Comparison of ENCODE assay signal across 1 cellular context in the genomic region with DNA sequence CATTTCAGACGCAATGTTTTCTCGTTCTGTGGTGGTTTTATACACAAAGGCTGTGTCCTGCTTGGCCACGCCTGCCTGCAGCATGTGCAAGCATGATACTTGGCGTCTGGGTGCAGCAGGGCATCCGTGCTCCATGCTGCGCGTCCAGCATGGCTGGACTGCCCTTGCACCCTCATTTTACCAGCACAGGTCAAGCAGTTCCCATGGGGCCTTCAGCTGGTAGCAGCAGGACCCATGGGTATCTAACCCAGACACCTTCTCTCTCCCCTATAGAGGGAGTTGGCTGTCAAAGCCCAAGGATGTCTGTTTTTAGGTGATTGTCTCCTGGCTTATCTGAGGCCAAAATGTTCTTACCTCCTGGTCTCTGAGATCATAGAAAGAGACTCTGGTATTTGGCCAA.
TF ChIP-seq lines count a peak whose summit lies in the region.

No MANE protein-coding gene starts in this region.

TF ChIP-seq in K562, 482 proteins besides CTCF, POLR2A, EP300 and RAD21 (continued from another document and continues in another):
- TF ChIP-seq BRCA1 (IDR thresholded peaks at IDR 0.05) (no peak), BRCA1 (CRISPR knock-in tag; IDR thresholded peaks at IDR 0.05) (no peak), IFI16 (CRISPR knock-in tag; IDR thresholded peaks at IDR 0.05) (no peak), TAF1 (IDR thresholded peaks at IDR 0.05; ENCODE audit: control insufficient read depth, extremely low read depth, insufficient read depth, low read length, severe bottlenecking) (peak; percentile 52), RNF2 (IDR thresholded peaks at IDR 0.05) (no peak; the same call in 1 of the 2 replicates), PHB2 (IDR thresholded peaks at IDR 0.05; ENCODE audit: low read depth) (peak; percentile 82; the same call in 1 of the 2 replicates), GTF2A2 (tag; IDR thresholded peaks at IDR 0.05) (no peak), C11orf30 (IDR thresholded peaks at IDR 0.05; ENCODE audit: low read depth) (no peak), PTTG1 (tag; IDR thresholded peaks at IDR 0.05; ENCODE audit: low read depth) (no peak), ZNF551 (CRISPR knock-in tag; IDR thresholded peaks at IDR 0.05) (no peak), ZNF197 (CRISPR knock-in tag; IDR thresholded peaks at IDR 0.05; ENCODE audit: low read depth) (no peak), MED1 (CRISPR knock-in tag; IDR thresholded peaks at IDR 0.05; ENCODE audit: borderline replicate concordance) (no peak), HDAC2 (IDR thresholded peaks at IDR 0.05) (no peak), NCOA6 (IDR thresholded peaks at IDR 0.05) (no peak), MCM2 (IDR thresholded peaks at IDR 0.05; ENCODE audit: low read depth) (no peak), SNIP1 (IDR thresholded peaks at IDR 0.05; ENCODE audit: low read depth) (no peak), ZNF785 (CRISPR knock-in tag; IDR thresholded peaks at IDR 0.05) (no peak), KDM4B (IDR thresholded peaks at IDR 0.05; ENCODE audit: borderline replicate concordance in 2 of 2, low read depth in 1 of 2) (no peak), NONO (IDR thresholded peaks at IDR 0.05; ENCODE audit: low read depth in 2 of 2, low read length in 1 of 2) (no peak), CEBPG (CRISPR knock-in tag; IDR thresholded peaks at IDR 0.05) (no peak), CEBPG (tag; conservative IDR thresholded peaks at IDR 0.05 in 1 of 2, IDR thresholded peaks at IDR 0.05 in 1 of 2) (no peak), SLC30A9 (CRISPR knock-in tag; IDR thresholded peaks at IDR 0.05) (no peak), CHD1 (IDR thresholded peaks at IDR 0.05; ENCODE audit: low read length) (no peak), FOS (IDR thresholded peaks at IDR 0.05; ENCODE audit: extremely low read depth, insufficient read length) (no peak), ELF4 (CRISPR knock-in tag; IDR thresholded peaks at IDR 0.05) (no peak), LCOR (CRISPR knock-in tag; IDR thresholded peaks at IDR 0.05) (0 out of 2 replicates have a peak, but pooled peaks have one; percentile 58), ZNF347 (CRISPR knock-in tag; IDR thresholded peaks at IDR 0.05; ENCODE audit: low read depth) (no peak), SAFB (IDR thresholded peaks at IDR 0.05; ENCODE audit: borderline replicate concordance, low read depth, low read length) (no peak), FOXK1 (CRISPR knock-in tag; IDR thresholded peaks at IDR 0.05; ENCODE audit: borderline replicate concordance) (no peak), PPARD (CRISPR knock-in tag; IDR thresholded peaks at IDR 0.05) (no peak), ZNF57 (CRISPR knock-in tag; IDR thresholded peaks at IDR 0.05) (no peak), GABPB2 (CRISPR knock-in tag; conservative IDR thresholded peaks at IDR 0.05) (no peak), SPI1 (IDR thresholded peaks at IDR 0.05; ENCODE audit: borderline replicate concordance, low read depth, low read length) (no peak), POLR3A (IDR thresholded peaks at IDR 0.05; ENCODE audit: borderline replicate concordance, extremely low read depth, insufficient read depth, insufficient read length) (no peak), ZFPM2 (CRISPR knock-in tag; IDR thresholded peaks at IDR 0.05) (no peak), SRSF9 (IDR thresholded peaks at IDR 0.05; ENCODE audit: borderline replicate concordance, low read depth, low read length) (no peak), ZBED1 (IDR thresholded peaks at IDR 0.05) (no peak), SUPT5H (IDR thresholded peaks at IDR 0.05) (no peak), KLF16 (IDR thresholded peaks at IDR 0.05) (peak; percentile 91; the same call in 1 of the 2 replicates), FOXP1 (CRISPR knock-in tag; IDR thresholded peaks at IDR 0.05) (no peak), REST (CRISPR knock-in tag; IDR thresholded peaks at IDR 0.05; ENCODE audit: low read depth) (no peak), ZNF280A (IDR thresholded peaks at IDR 0.05; ENCODE audit: low read depth, partially characterized antibody) (no peak), ARHGAP35 (IDR thresholded peaks at IDR 0.05; ENCODE audit: partially characterized antibody) (no peak), ZBTB17 (CRISPR knock-in tag; IDR thresholded peaks at IDR 0.05) (no peak), PRPF4 (IDR thresholded peaks at IDR 0.05; ENCODE audit: insufficient read depth, low read depth, low read length, poor library complexity, severe bottlenecking) (no peak), PBX2 (CRISPR knock-in tag; IDR thresholded peaks at IDR 0.05; ENCODE audit: low read depth) (no peak), PBX2 (tag; conservative IDR thresholded peaks at IDR 0.05; ENCODE audit: low read depth) (no peak)
- TF ChIP-seq, protein P1, sequence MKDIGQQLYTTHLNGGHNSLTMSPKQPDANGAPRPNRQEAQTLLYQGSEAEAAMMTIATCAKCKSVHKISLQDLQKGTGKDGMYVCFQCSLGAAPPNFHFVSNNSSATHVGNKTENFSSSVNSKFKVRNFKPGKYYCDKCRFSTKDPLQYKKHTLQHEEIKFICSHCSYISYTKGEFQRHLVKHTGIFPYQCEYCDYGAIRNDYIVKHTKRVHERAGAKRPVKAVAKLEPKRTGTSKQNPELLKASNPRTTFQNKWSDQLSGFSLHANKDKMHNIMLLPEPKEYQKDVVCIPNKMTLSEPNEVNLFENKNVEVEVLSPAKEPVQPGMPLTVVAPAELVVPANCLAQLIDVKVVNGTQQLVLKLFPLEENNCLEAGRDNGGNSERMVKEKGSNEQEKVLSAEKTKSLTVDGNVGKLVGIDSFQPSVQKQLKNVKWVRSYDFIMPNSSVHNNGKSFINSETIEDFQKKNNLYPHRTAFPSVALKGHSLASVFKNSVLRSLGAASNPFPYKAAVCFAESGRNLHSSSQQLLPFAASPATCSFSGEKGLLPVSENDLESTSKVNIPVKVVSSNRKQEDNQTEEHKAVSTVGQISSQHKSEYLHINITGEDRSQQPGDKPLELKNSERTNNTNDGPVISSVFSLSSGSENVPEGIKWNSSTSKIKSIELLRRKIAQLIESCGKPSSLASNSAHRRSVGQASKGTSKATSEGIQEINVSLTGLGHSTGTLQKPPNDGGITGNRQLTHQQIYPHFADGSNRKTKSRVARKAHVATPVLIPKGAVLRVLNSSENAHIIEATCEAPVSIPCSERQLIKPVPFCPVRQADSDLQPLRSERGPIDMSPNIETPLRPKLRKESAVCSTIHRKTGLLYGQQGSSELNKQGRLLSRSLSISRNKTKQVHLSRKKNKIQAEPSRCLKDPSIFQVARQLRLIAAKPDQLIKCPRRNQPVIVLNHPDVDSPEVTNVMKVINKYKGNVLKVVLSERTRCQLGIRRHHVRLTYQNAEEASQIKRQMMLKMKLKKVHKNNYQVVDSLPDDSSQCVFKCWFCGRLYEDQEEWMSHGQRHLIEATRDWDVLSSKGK (CRISPR knock-in tag; IDR thresholded peaks at IDR 0.05) = no peak
- TF ChIP-seq, protein P2, sequence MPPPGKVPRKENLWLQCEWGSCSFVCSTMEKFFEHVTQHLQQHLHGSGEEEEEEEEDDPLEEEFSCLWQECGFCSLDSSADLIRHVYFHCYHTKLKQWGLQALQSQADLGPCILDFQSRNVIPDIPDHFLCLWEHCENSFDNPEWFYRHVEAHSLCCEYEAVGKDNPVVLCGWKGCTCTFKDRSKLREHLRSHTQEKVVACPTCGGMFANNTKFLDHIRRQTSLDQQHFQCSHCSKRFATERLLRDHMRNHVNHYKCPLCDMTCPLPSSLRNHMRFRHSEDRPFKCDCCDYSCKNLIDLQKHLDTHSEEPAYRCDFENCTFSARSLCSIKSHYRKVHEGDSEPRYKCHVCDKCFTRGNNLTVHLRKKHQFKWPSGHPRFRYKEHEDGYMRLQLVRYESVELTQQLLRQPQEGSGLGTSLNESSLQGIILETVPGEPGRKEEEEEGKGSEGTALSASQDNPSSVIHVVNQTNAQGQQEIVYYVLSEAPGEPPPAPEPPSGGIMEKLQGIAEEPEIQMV (tag; conservative IDR thresholded peaks at IDR 0.05; ENCODE audit: low read depth) = no peak
- TF ChIP-seq, protein P3, sequence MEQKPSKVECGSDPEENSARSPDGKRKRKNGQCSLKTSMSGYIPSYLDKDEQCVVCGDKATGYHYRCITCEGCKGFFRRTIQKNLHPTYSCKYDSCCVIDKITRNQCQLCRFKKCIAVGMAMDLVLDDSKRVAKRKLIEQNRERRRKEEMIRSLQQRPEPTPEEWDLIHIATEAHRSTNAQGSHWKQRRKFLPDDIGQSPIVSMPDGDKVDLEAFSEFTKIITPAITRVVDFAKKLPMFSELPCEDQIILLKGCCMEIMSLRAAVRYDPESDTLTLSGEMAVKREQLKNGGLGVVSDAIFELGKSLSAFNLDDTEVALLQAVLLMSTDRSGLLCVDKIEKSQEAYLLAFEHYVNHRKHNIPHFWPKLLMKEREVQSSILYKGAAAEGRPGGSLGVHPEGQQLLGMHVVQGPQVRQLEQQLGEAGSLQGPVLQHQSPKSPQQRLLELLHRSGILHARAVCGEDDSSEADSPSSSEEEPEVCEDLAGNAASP (IDR thresholded peaks at IDR 0.05) = no peak
- TF ChIP-seq, protein P4, sequence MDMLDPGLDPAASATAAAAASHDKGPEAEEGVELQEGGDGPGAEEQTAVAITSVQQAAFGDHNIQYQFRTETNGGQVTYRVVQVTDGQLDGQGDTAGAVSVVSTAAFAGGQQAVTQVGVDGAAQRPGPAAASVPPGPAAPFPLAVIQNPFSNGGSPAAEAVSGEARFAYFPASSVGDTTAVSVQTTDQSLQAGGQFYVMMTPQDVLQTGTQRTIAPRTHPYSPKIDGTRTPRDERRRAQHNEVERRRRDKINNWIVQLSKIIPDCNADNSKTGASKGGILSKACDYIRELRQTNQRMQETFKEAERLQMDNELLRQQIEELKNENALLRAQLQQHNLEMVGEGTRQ (CRISPR knock-in tag; IDR thresholded peaks at IDR 0.05) = no peak
- TF ChIP-seq, protein P5, sequence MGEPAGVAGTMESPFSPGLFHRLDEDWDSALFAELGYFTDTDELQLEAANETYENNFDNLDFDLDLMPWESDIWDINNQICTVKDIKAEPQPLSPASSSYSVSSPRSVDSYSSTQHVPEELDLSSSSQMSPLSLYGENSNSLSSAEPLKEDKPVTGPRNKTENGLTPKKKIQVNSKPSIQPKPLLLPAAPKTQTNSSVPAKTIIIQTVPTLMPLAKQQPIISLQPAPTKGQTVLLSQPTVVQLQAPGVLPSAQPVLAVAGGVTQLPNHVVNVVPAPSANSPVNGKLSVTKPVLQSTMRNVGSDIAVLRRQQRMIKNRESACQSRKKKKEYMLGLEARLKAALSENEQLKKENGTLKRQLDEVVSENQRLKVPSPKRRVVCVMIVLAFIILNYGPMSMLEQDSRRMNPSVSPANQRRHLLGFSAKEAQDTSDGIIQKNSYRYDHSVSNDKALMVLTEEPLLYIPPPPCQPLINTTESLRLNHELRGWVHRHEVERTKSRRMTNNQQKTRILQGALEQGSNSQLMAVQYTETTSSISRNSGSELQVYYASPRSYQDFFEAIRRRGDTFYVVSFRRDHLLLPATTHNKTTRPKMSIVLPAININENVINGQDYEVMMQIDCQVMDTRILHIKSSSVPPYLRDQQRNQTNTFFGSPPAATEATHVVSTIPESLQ (CRISPR knock-in tag; IDR thresholded peaks at IDR 0.05) = no peak
